Comparison of ENCODE assay signal across 19 cellular contexts in genomic region chr17:16972346-16972745, GRCh38. TPM values are rescaled to one million over a fixed set of nuclear protein-coding genes. Genes with fewer than 3 reads are reported as not detected.
DNase-seq lines count a peak whose midpoint lies in the region; ATAC-seq and TF ChIP-seq lines count a peak whose summit lies in the region.
"Had no signal": no experiment of that assay in that cellular context is flagged by ENCODE, and none has a peak within 500 bp of the region (broad histone marks: within the 10 kb centered on the region; RNA-seq: fewer than 3 reads in every experiment).

No MANE protein-coding gene starts in this region.

- H3K4me3 ChIP-seq in GM06990 (replicated peaks; ENCODE audit: low read depth, low read length) (peak overlapping the region; percentile 74), esophagus muscularis mucosa (no peak overlapping the region)

- no peaks in the 10 kb centered on the region for H3K27me3 Mint-ChIP-seq in stimulated activated naive B cell treated with anti-CD40 and anti-IgM and Interleukin-4, amounts not matched to agents 10 μg/mL and 1 μg/mL and 100 μg/mL, for 72 hours

- peak overlapping the region; percentile 96 for H3K27ac Mint-ChIP-seq in stimulated activated naive B cell treated with anti-CD40 and anti-IgM and Interleukin-4, amounts not matched to agents 10 μg/mL and 1 μg/mL and 100 μg/mL, for 72 hours
- H3K27ac Mint-ChIP-seq: HFFc6 had no signal

- 98% methylated on average over 6 of the region's 6 CpGs for WGBS in esophagus muscularis mucosa

- H3K27ac ChIP-seq in KOPT-K1 (ENCODE audit: low read depth, low read length, poor library complexity, severe bottlenecking) (peak overlapping the region; percentile 94), esophagus muscularis mucosa (replicated peaks in 1 of 4) (no peak overlapping the region)
- H3K27ac ChIP-seq: HL-60 had no signal

- H3K9me3 ChIP-seq in KOPT-K1 (ENCODE audit: insufficient read depth, low read length, poor library complexity, severe bottlenecking) (peaks cover 5% of the 10 kb centered on the region), esophagus muscularis mucosa (no peaks in the 10 kb centered on the region)
- H3K9me3 ChIP-seq: Peyer's patch had no signal

- TF ChIP-seq CTCF in GM06990 (IDR thresholded peaks at IDR 0.05; ENCODE audit: insufficient read depth, low read length, poor library complexity, severe bottlenecking) = no peak
- no peak for TF ChIP-seq CTCF in esophagus muscularis mucosa (IDR thresholded peaks at IDR 0.05)
- no peak for TF ChIP-seq CTCF in omental fat pad (IDR thresholded peaks at IDR 0.05)

- no peak for TF ChIP-seq EP300 in esophagus muscularis mucosa (IDR thresholded peaks at IDR 0.05)

- peaks cover 0 to 11% of the 10 kb centered on the region in 2 donors for H3K36me3 Mint-ChIP-seq in stimulated activated naive B cell treated with anti-CD40 and anti-IgM and Interleukin-4, amounts not matched to agents 10 μg/mL and 1 μg/mL and 100 μg/mL, for 72 hours

- no peak for TF ChIP-seq POLR2A in esophagus muscularis mucosa (IDR thresholded peaks at IDR 0.05; ENCODE audit: low read depth)

- H3K4me1 ChIP-seq in esophagus muscularis mucosa = no peaks in the 10 kb centered on the region

- ATAC-seq in stimulated activated naive B cell treated with anti-CD40 and anti-IgM and Interleukin-4, amounts not matched to agents 10 μg/mL and 1 μg/mL and 100 μg/mL, for 72 hours (replicated peaks) = no peak
- no peak for ATAC-seq in omental fat pad (ENCODE audit: low FRiP score)
- ATAC-seq in stimulated activated naive CD8-positive, alpha-beta T cell treated with anti-CD3 and anti-CD28 coated beads, Interleukin-15, Interleukin-2, amounts not matched to agents 100 U/mL and 50 U/mL, for 24 hours = no peak
- ATAC-seq: SK-N-SH treated with all-trans-retinoic acid at 6 μM for 48 hours had no signal

- no peaks in the 10 kb centered on the region for H3K9me3 Mint-ChIP-seq in stimulated activated naive B cell treated with anti-CD40 and anti-IgM and Interleukin-4, amounts not matched to agents 10 μg/mL and 1 μg/mL and 100 μg/mL, for 72 hours
- H3K9me3 Mint-ChIP-seq: HFFc6 had no signal

- H3K4me1 Mint-ChIP-seq in stimulated activated naive B cell treated with anti-CD40 and anti-IgM and Interleukin-4, amounts not matched to agents 10 μg/mL and 1 μg/mL and 100 μg/mL, for 72 hours = peaks cover 64 to 94% of the 10 kb centered on the region in 2 donors

- DNase-seq in GM06990 (ENCODE audit: extremely low read depth, insufficient read length) (no peak), esophagus muscularis mucosa (ENCODE audit: extremely low spot score) (peak; percentile 42), HPDE6-E6E7 (ENCODE audit: extremely low spot score) (no peak), omental fat pad (ENCODE audit: low spot score) (no peak)
- no peak for DNase-seq in stimulated activated naive B cell treated with anti-CD40 and anti-IgM and Interleukin-4, amounts not matched to agents 10 μg/mL and 1 μg/mL and 100 μg/mL, for 72 hours
- no peak for DNase-seq in stimulated activated naive CD8-positive, alpha-beta T cell treated with anti-CD3 and anti-CD28 coated beads, Interleukin-15, Interleukin-2, amounts not matched to agents 100 U/mL and 50 U/mL, for 24 hours
- DNase-seq: GOT3, HFFc6, Kasumi-1, NCI-H1417, NCI-H1930, NCI-H2171, NCI-H774, SHP77 had no signal

- intact Hi-C loops in esophagus muscularis mucosa (cut with DNase I) = no loop called here

- H3K27me3 ChIP-seq in GM06990 (replicated peaks; ENCODE audit: control insufficient read depth, insufficient read depth, low read length) = no peaks in the 10 kb centered on the region
- peaks cover 0 to 17% (median 0%) of the 10 kb centered on the region in 4 donors for H3K27me3 ChIP-seq in esophagus muscularis mucosa
- H3K27me3 ChIP-seq: Peyer's patch had no signal

- peak overlapping the region; percentile 80 to 84 for H3K4me3 Mint-ChIP-seq in stimulated activated naive B cell treated with anti-CD40 and anti-IgM and Interleukin-4, amounts not matched to agents 10 μg/mL and 1 μg/mL and 100 μg/mL, for 72 hours
- H3K4me3 Mint-ChIP-seq: HFFc6 had no signal

- no peaks in the 10 kb centered on the region for H3K36me3 ChIP-seq in GM06990 (ENCODE audit: control insufficient read depth, insufficient read depth, low read length)
- H3K36me3 ChIP-seq in KOPT-K1 (ENCODE audit: insufficient read depth, low read length) = no peaks in the 10 kb centered on the region
- H3K36me3 ChIP-seq in esophagus muscularis mucosa = no peaks in the 10 kb centered on the region
- H3K36me3 ChIP-seq: Peyer's patch had no signal

RNA-seq across cellular contexts. Expression of gene TNFRSF13B, which starts 0.4 kb away (rescaled TPM):
- total RNA-seq in esophagus muscularis mucosa (under 1 TPM in 1 of 4 donors, not detected in 3; 0.66 TPM), omental fat pad (under 1 TPM in 1 of 4 donors, not detected in 3; 0.48 TPM)
- total RNA-seq: HFFc6, NCI-H460 had no signal
